8 cellular contexts compared by ENCODE assay signal in genomic region chr15:50353999-50354837, GRCh38.
A peak's percentile ranks its signal among the peaks of the same experiment; 100 is the strongest.
DNase-seq lines count a peak whose midpoint lies in the region; ATAC-seq and TF ChIP-seq lines count a peak whose summit lies in the region.

No MANE protein-coding gene starts in this region.

- no peaks in the 10 kb centered on the region for H3K27me3 ChIP-seq in neutrophil

- peak; percentile 21 for ATAC-seq in HG03442 (IDR thresholded peaks at IDR 0.05; ENCODE audit: unreplicated experiment)

- H3K4me3 ChIP-seq in neutrophil (ENCODE audit: low read depth in 1 of 2, low read length in 1 of 2) = peak overlapping the region; percentile 81 to 84

- H3K27ac ChIP-seq in neutrophil = peak overlapping the region; percentile 100
- peak overlapping the region; percentile 97 for H3K27ac ChIP-seq in substantia nigra (ENCODE audit: low read depth, low read length, poor library complexity, severe bottlenecking)

- H3K4me1 ChIP-seq in neutrophil (ENCODE audit: control insufficient read depth in 1 of 2, insufficient read depth in 1 of 2, low read depth in 1 of 2, low read length in 1 of 2) = peaks cover 52 to 57% of the 10 kb centered on the region in 2 experiments

- H3K36me3 ChIP-seq in neutrophil = no peaks in the 10 kb centered on the region

- DNase-seq in C1 segment of cervical spinal cord (lab: John Stamatoyannopoulos, UW) = peak in 12 of 14 donors; percentile 11 to 71 (median 52)
- DNase-seq in RPMI8226 = peak; percentile 85
- DNase-seq in activated naive CD4-positive, alpha-beta T cell (lab: John Stamatoyannopoulos, UW) = peak; percentile 37 to 47 (median 46)
- DNase-seq in foreskin melanocyte = peak; percentile 93
- DNase-seq in substantia nigra (lab: John Stamatoyannopoulos, UW) = peak in 39 of 49 donors; percentile 3 to 83 (median 37)

- H3K9me3 ChIP-seq in neutrophil = no peaks in the 10 kb centered on the region

- TF ChIP-seq POLR2A in GM19193 (IDR thresholded peaks at IDR 0.05; ENCODE audit: extremely low read depth, insufficient read depth, insufficient read length) = peak; percentile 65

- TF ChIP-seq CTCF in neutrophil (IDR thresholded peaks at IDR 0.05) = no peak

Comparison
In these comparisons a context has a peak if more than half of its experiments do, and no peak if none do; other contexts are left out.
1. Peak in every context shown above with its lines: DNase-seq, ATAC-seq, H3K4me3 ChIP-seq and H3K27ac ChIP-seq.
2. DNase-seq: peak in every context shown above with its lines; median percentile 93 in foreskin melanocyte; 85 in RPMI8226; 52 in C1 segment of cervical spinal cord; 46 in activated naive CD4-positive, alpha-beta T cell; 37 in substantia nigra.